Comparison of ENCODE assay signal across 29 cellular contexts in genomic region chr1:244158039-244158438, GRCh38.
"Had no signal": no experiment of that assay in that cellular context is flagged by ENCODE, and none has a peak within 500 bp of the region (broad histone marks: within the 10 kb centered on the region; RNA-seq: fewer than 3 reads in every experiment).

No MANE protein-coding gene starts in this region.

- H3K9me3 Mint-ChIP-seq: stimulated activated effector memory CD8-positive, alpha-beta T cell treated with anti-CD3 and anti-CD28 coated beads, Interleukin-12 subunit alpha, Interleukin-12 subunit beta, amount 100 ng/mL, for 72 hours; stimulated activated memory B cell treated with anti-CD40 and anti-IgM and Interleukin-4, amounts not matched to agents 10 μg/mL and 1 μg/mL and 100 μg/mL, for 72 hours; stimulated activated naive B cell treated with anti-CD40 and anti-IgM and Interleukin-4, amounts not matched to agents 10 μg/mL and 1 μg/mL and 100 μg/mL, for 72 hours; stimulated activated naive CD8-positive, alpha-beta T cell treated with anti-CD3 and anti-CD28 coated beads, Interleukin-15, amount 100 ng/mL, for 72 hours; stimulated activated naive CD8-positive, alpha-beta T cell treated with anti-CD3 and anti-CD28 coated beads, Interleukin-15, Interleukin-2, amounts not matched to agents 100 ng/mL and 50 ng/mL, for 24 hours; type B pancreatic cell had no signal

- H3K27ac ChIP-seq: stomach, suprapubic skin, testis, thoracic aorta, thyroid gland, tibial artery, tibial nerve, transverse colon, upper lobe of left lung, upper lobe of right lung, uterus, vagina had no signal

- H3K36me3 Mint-ChIP-seq: stimulated activated effector memory CD8-positive, alpha-beta T cell treated with anti-CD3 and anti-CD28 coated beads, Interleukin-12 subunit alpha, Interleukin-12 subunit beta, amount 100 ng/mL, for 72 hours; stimulated activated memory B cell treated with anti-CD40 and anti-IgM and Interleukin-4, amounts not matched to agents 10 μg/mL and 1 μg/mL and 100 μg/mL, for 72 hours; stimulated activated naive B cell treated with anti-CD40 and anti-IgM and Interleukin-4, amounts not matched to agents 10 μg/mL and 1 μg/mL and 100 μg/mL, for 72 hours; type B pancreatic cell had no signal

- H3K27me3 ChIP-seq: stomach, suprapubic skin, testis, thyroid gland, tibial artery, transverse colon, upper lobe of left lung, upper lobe of right lung, uterus, vagina had no signal

- H3K27me3 Mint-ChIP-seq: stimulated activated memory B cell treated with anti-CD40 and anti-IgM and Interleukin-4, amounts not matched to agents 10 μg/mL and 1 μg/mL and 100 μg/mL, for 72 hours; stimulated activated naive B cell treated with anti-CD40 and anti-IgM and Interleukin-4, amounts not matched to agents 10 μg/mL and 1 μg/mL and 100 μg/mL, for 72 hours; stimulated activated naive CD8-positive, alpha-beta T cell treated with anti-CD3 and anti-CD28 coated beads, Interleukin-15, amount 100 ng/mL, for 72 hours; stimulated activated naive CD8-positive, alpha-beta T cell treated with anti-CD3 and anti-CD28 coated beads, Interleukin-15, Interleukin-2, amounts not matched to agents 100 ng/mL and 50 ng/mL, for 24 hours had no signal

- H3K4me1 Mint-ChIP-seq: stimulated activated effector memory CD8-positive, alpha-beta T cell treated with anti-CD3 and anti-CD28 coated beads, Interleukin-12 subunit alpha, Interleukin-12 subunit beta, amount 100 ng/mL, for 72 hours; stimulated activated memory B cell treated with anti-CD40 and anti-IgM and Interleukin-4, amounts not matched to agents 10 μg/mL and 1 μg/mL and 100 μg/mL, for 72 hours; stimulated activated naive CD8-positive, alpha-beta T cell treated with anti-CD3 and anti-CD28 coated beads, Interleukin-15, amount 100 ng/mL, for 72 hours had no signal

- DNase-seq: stimulated activated CD4-positive, alpha-beta T cell treated with anti-CD3 and anti-CD28 coated beads, Interleukin-2, amount 100 ng/mL, for 48 hours; stimulated activated CD4-positive, alpha-beta T cell treated with anti-CD3 and anti-CD28 coated beads, Interleukin-4, amount 100 ng/mL, for 1 hour; stimulated activated CD4-positive, alpha-beta T cell treated with anti-CD3 and anti-CD28 coated beads, Interleukin-4, amount 100 ng/mL, for 24 hours; stimulated activated CD4-positive, alpha-beta T cell treated with anti-CD3 and anti-CD28 coated beads, Interleukin-4, amount 100 ng/mL, for 4 hours; stimulated activated CD8-positive, alpha-beta memory T cell treated with anti-CD3 and anti-CD28 coated beads, Interleukin-4, amount 100 ng/mL, for 48 hours; stimulated activated naive B cell treated with anti-CD40 and anti-IgM and Interleukin-4, amounts not matched to agents 10 μg/mL and 1 μg/mL and 100 μg/mL, for 72 hours; stimulated activated naive CD4-positive, alpha-beta T cell; stimulated activated naive CD4-positive, alpha-beta T cell treated with Interleukin-2 at 50 U/mL for 16 hours; stimulated activated naive CD8-positive, alpha-beta T cell treated with anti-CD3 and anti-CD28 coated beads, Interleukin-15, amount 100 ng/mL, for 72 hours; stimulated activated naive CD8-positive, alpha-beta T cell treated with anti-CD3 and anti-CD28 coated beads, Interleukin-15, Interleukin-2, amounts not matched to agents 100 U/mL and 50 U/mL, for 24 hours; stomach; substantia nigra; testis; thyroid gland; tibial artery; transverse colon; trophoblast cell; upper lobe of left lung; upper lobe of right lung; uterus had no signal

- ATAC-seq: stimulated activated effector memory CD8-positive, alpha-beta T cell treated with anti-CD3 and anti-CD28 coated beads, Interleukin-12 subunit alpha, Interleukin-12 subunit beta, amount 100 ng/mL, for 72 hours; stimulated activated memory B cell treated with anti-CD40 and anti-IgM and Interleukin-4, amounts not matched to agents 10 μg/mL and 1 μg/mL and 100 μg/mL, for 72 hours; stimulated activated naive CD8-positive, alpha-beta T cell treated with anti-CD3 and anti-CD28 coated beads, Interleukin-15, amount 100 ng/mL, for 72 hours; stimulated activated naive CD8-positive, alpha-beta T cell treated with anti-CD3 and anti-CD28 coated beads, Interleukin-15, Interleukin-2, amounts not matched to agents 100 U/mL and 50 U/mL, for 24 hours; upper lobe of right lung had no signal

- H3K4me3 ChIP-seq: stomach, suprapubic skin, testis, thoracic aorta, thyroid gland, tibial artery, tibial nerve, transverse colon, upper lobe of left lung, upper lobe of right lung, uterus, vagina had no signal

- FAIRE-seq: urothelium cell line had no signal

- H3K4me1 ChIP-seq: stomach, suprapubic skin, testis, thyroid gland, transverse colon, upper lobe of right lung, uterus, vagina had no signal

- H3K36me3 ChIP-seq: stomach, suprapubic skin, thoracic aorta, thyroid gland, tibial artery, tibial nerve, transverse colon, upper lobe of left lung, upper lobe of right lung, uterus, vagina had no signal

- H3K4me3 Mint-ChIP-seq: stimulated activated effector memory CD8-positive, alpha-beta T cell treated with anti-CD3 and anti-CD28 coated beads, Interleukin-12 subunit alpha, Interleukin-12 subunit beta, amount 100 ng/mL, for 72 hours; stimulated activated memory B cell treated with anti-CD40 and anti-IgM and Interleukin-4, amounts not matched to agents 10 μg/mL and 1 μg/mL and 100 μg/mL, for 72 hours; stimulated activated naive B cell treated with anti-CD40 and anti-IgM and Interleukin-4, amounts not matched to agents 10 μg/mL and 1 μg/mL and 100 μg/mL, for 72 hours; stimulated activated naive CD8-positive, alpha-beta T cell treated with anti-CD3 and anti-CD28 coated beads, Interleukin-15, amount 100 ng/mL, for 72 hours; stimulated activated naive CD8-positive, alpha-beta T cell treated with anti-CD3 and anti-CD28 coated beads, Interleukin-15, Interleukin-2, amounts not matched to agents 100 ng/mL and 50 ng/mL, for 24 hours; type B pancreatic cell had no signal

- H3K9me3 ChIP-seq: stomach, suprapubic skin, testis, thoracic aorta, thyroid gland, tibial artery, tibial nerve, transverse colon, upper lobe of left lung, upper lobe of right lung, uterus, vagina had no signal

- H3K27ac Mint-ChIP-seq: stimulated activated effector memory CD8-positive, alpha-beta T cell treated with anti-CD3 and anti-CD28 coated beads, Interleukin-12 subunit alpha, Interleukin-12 subunit beta, amount 100 ng/mL, for 72 hours; stimulated activated memory B cell treated with anti-CD40 and anti-IgM and Interleukin-4, amounts not matched to agents 10 μg/mL and 1 μg/mL and 100 μg/mL, for 72 hours; stimulated activated naive B cell treated with anti-CD40 and anti-IgM and Interleukin-4, amounts not matched to agents 10 μg/mL and 1 μg/mL and 100 μg/mL, for 72 hours; stimulated activated naive CD8-positive, alpha-beta T cell treated with anti-CD3 and anti-CD28 coated beads, Interleukin-15, amount 100 ng/mL, for 72 hours; stimulated activated naive CD8-positive, alpha-beta T cell treated with anti-CD3 and anti-CD28 coated beads, Interleukin-15, Interleukin-2, amounts not matched to agents 100 ng/mL and 50 ng/mL, for 24 hours; type B pancreatic cell had no signal
